10 cellular contexts compared by ENCODE assay signal in genomic region chr11:59557940-59558643, GRCh38. TPM values are rescaled to one million over a fixed set of nuclear protein-coding genes. Genes with fewer than 3 reads are reported as not detected.
DNase-seq lines count a peak whose midpoint lies in the region; ATAC-seq and TF ChIP-seq lines count a peak whose summit lies in the region.
"Had no signal": no experiment of that assay in that cellular context is flagged by ENCODE, and none has a peak within 500 bp of the region (broad histone marks: within the 10 kb centered on the region; RNA-seq: fewer than 3 reads in every experiment).

No MANE protein-coding gene starts in this region.

- H3K9me3 ChIP-seq in PC-3 (ENCODE audit: low read length): no peaks in the 10 kb centered on the region

- no peak for DNase-seq in activated CD4-positive, alpha-beta T cell treated with anti-CD3 and anti-CD28 coated beads for 36 hours
- DNase-seq in activated CD4-positive, alpha-beta T cell treated with anti-CD3 and anti-CD28 coated beads, Interleukin-2, amount 50 U/mL, for 48 hours: no peak
- no peak for DNase-seq in PC-3
- DNase-seq in epithelial cell of proximal tubule (ENCODE audit: low read depth): no peak
- no peak for DNase-seq in stimulated activated effector memory CD8-positive, alpha-beta T cell treated with anti-CD3 and anti-CD28 coated beads, Interleukin-12 subunit alpha, Interleukin-12 subunit beta, amount 100 ng/mL, for 72 hours (ENCODE audit: low spot score in 2 of 2)
- no peak for DNase-seq in cortex of kidney (lab: John Stamatoyannopoulos, UW)
- DNase-seq in NCI-H2171 treated with DMSO at 0.1 percent for 48 hours (lab: John Stamatoyannopoulos, UW): no peak

- ATAC-seq in activated CD4-positive, alpha-beta T cell treated with anti-CD3 and anti-CD28 coated beads for 36 hours: no peak
- ATAC-seq in PC-3 (no peak), GM18870 (IDR thresholded peaks at IDR 0.05; ENCODE audit: unreplicated experiment) (no peak)
- ATAC-seq in stimulated activated effector memory CD8-positive, alpha-beta T cell treated with anti-CD3 and anti-CD28 coated beads, Interleukin-12 subunit alpha, Interleukin-12 subunit beta, amount 100 ng/mL, for 72 hours: no peak

- TF ChIP-seq CTCF in PC-3 (conservative IDR thresholded peaks at IDR 0.05; ENCODE audit: low read depth, low read length) (no peak), epithelial cell of proximal tubule (conservative IDR thresholded peaks at IDR 0.05; ENCODE audit: low read depth, low read length) (no peak)

- no peak overlapping the region for H3K27ac ChIP-seq in PC-3 (ENCODE audit: low read length)

- H3K27me3 Mint-ChIP-seq in activated CD4-positive, alpha-beta T cell treated with anti-CD3 and anti-CD28 coated beads for 36 hours: peaks cover 2% of the 10 kb centered on the region

- H3K36me3 Mint-ChIP-seq in activated CD4-positive, alpha-beta T cell treated with anti-CD3 and anti-CD28 coated beads for 36 hours (ENCODE audit: low read depth): peaks cover 5% of the 10 kb centered on the region
- H3K36me3 Mint-ChIP-seq in stimulated activated effector memory CD8-positive, alpha-beta T cell treated with anti-CD3 and anti-CD28 coated beads, Interleukin-12 subunit alpha, Interleukin-12 subunit beta, amount 100 ng/mL, for 72 hours: peaks cover 44% of the 10 kb centered on the region

- H3K4me3 ChIP-seq in PC-3 (ENCODE audit: low read length) (peak overlapping the region; percentile 19; the same call in 1 of the 2 replicates), epithelial cell of proximal tubule (ENCODE audit: low read depth, low read length) (peak overlapping the region; percentile 33)

- no peaks in the 10 kb centered on the region for H3K36me3 ChIP-seq in PC-3 (ENCODE audit: low read depth, low read length)

- H3F3A ChIP-seq in PC-3 (ENCODE audit: low read length, unreplicated experiment): peaks cover 8% of the 10 kb centered on the region

- H3K9me2 ChIP-seq in PC-3 (replicated peaks; ENCODE audit: low read length): no peaks in the 10 kb centered on the region

- H3K79me2 ChIP-seq in PC-3 (ENCODE audit: low read length): no peaks in the 10 kb centered on the region

- peak overlapping the region; percentile 60 for H3K27ac Mint-ChIP-seq in activated CD4-positive, alpha-beta T cell treated with anti-CD3 and anti-CD28 coated beads for 36 hours
- H3K27ac Mint-ChIP-seq in stimulated activated effector memory CD8-positive, alpha-beta T cell treated with anti-CD3 and anti-CD28 coated beads, Interleukin-12 subunit alpha, Interleukin-12 subunit beta, amount 100 ng/mL, for 72 hours: peak overlapping the region; percentile 98

- H3K9me3 Mint-ChIP-seq in activated CD4-positive, alpha-beta T cell treated with anti-CD3 and anti-CD28 coated beads for 36 hours (ENCODE audit: low read depth): peaks cover 3% of the 10 kb centered on the region
- no peaks in the 10 kb centered on the region for H3K9me3 Mint-ChIP-seq in stimulated activated effector memory CD8-positive, alpha-beta T cell treated with anti-CD3 and anti-CD28 coated beads, Interleukin-12 subunit alpha, Interleukin-12 subunit beta, amount 100 ng/mL, for 72 hours

- no peak overlapping the region for H3K9ac ChIP-seq in PC-3 (ENCODE audit: low read length)

- H3K4me3 Mint-ChIP-seq in activated CD4-positive, alpha-beta T cell treated with anti-CD3 and anti-CD28 coated beads for 36 hours: peak overlapping the region; percentile 75
- H3K4me3 Mint-ChIP-seq in stimulated activated effector memory CD8-positive, alpha-beta T cell treated with anti-CD3 and anti-CD28 coated beads, Interleukin-12 subunit alpha, Interleukin-12 subunit beta, amount 100 ng/mL, for 72 hours: peak overlapping the region; percentile 77

- no peaks in the 10 kb centered on the region; the same call in 1 of the 2 replicates for H4K20me1 ChIP-seq in PC-3 (ENCODE audit: low read length)

- POLR2A ChIA-PET in activated CD4-positive, alpha-beta T cell treated with anti-CD3 and anti-CD28 coated beads for 36 hours (lab: Charles Lee): interaction anchor here (1.2 kb wide), 1 partner anchor 58 kb away, joined by 5 read pairs; the partner anchor contains the start of gene OSBP
- POLR2A ChIA-PET in PC-3 (lab: Charles Lee; ENCODE audit: unreplicated experiment): no interaction called here

- CTCF ChIA-PET in activated CD4-positive, alpha-beta T cell treated with anti-CD3 and anti-CD28 coated beads for 36 hours (lab: Charles Lee): interaction anchor here (0.6 to 5.4 kb wide), 8 partner anchors 8 to 1954 kb away, joined by 3 to 26 read pairs (median 4); no protein-coding TSS in a partner anchor
- CTCF ChIA-PET in PC-3 (lab: Charles Lee): no interaction called here

- no TSS peak for BruUV-seq in PC-3 (replicated peaks; lab: Mats Ljungman, UMichigan)

- H3K4me1 Mint-ChIP-seq in activated CD4-positive, alpha-beta T cell treated with anti-CD3 and anti-CD28 coated beads for 36 hours: peaks cover 47% of the 10 kb centered on the region
- H3K4me1 Mint-ChIP-seq in stimulated activated effector memory CD8-positive, alpha-beta T cell treated with anti-CD3 and anti-CD28 coated beads, Interleukin-12 subunit alpha, Interleukin-12 subunit beta, amount 100 ng/mL, for 72 hours: peaks cover 56% of the 10 kb centered on the region

- H3K27me3 ChIP-seq in PC-3 (ENCODE audit: low read length): no peaks in the 10 kb centered on the region

- 0 out of 2 replicates have a peak overlapping the region, but pooled peaks have one; percentile 9 for H3K4me2 ChIP-seq in PC-3 (ENCODE audit: low read length)

- peaks cover 6% of the 10 kb centered on the region; the same call in 1 of the 2 replicates for H3K4me1 ChIP-seq in PC-3 (ENCODE audit: insufficient read depth, low read length)

- H2AFZ ChIP-seq in PC-3 (ENCODE audit: low read length): no peak overlapping the region

- intact Hi-C loops in activated CD4-positive, alpha-beta T cell treated with anti-CD3 and anti-CD28 coated beads for 36 hours (cut with DNase I, micrococcal nuclease): loop anchor here (5.0 to 10.0 kb wide), 2 partner anchors 254 to 1893 kb away; partner anchors contain the start of genes MRPL16 (in 1 of the 2) and ZDHHC5 (in 1 of the 2)
- intact Hi-C loops in PC-3 (cut with micrococcal nuclease): loop anchor here (10.0 kb wide), 2 partner anchors 197 to 413 kb away; partner anchors contain the start of genes FAM111A and STX3

RNA-seq across cellular contexts. Expression of gene OR4D9, which starts 46.8 kb away (rescaled TPM):
- not detected for total RNA-seq in activated CD4-positive, alpha-beta T cell treated with anti-CD3 and anti-CD28 coated beads for 36 hours
- total RNA-seq in PC-3 (2014; rRNA removed): not detected in 2 replicates
- total RNA-seq in epithelial cell of proximal tubule: not detected in 2 replicates
- total RNA-seq: NCI-H460, posterior vena cava had no signal

RNA-seq across cellular contexts. Expression of gene OR4D11, which starts 54.7 kb away (rescaled TPM):
- total RNA-seq in activated CD4-positive, alpha-beta T cell treated with anti-CD3 and anti-CD28 coated beads for 36 hours: not detected
- total RNA-seq in PC-3 (2014; rRNA removed): not detected in 2 replicates
- not detected in 2 replicates for total RNA-seq in epithelial cell of proximal tubule
- total RNA-seq: NCI-H460, posterior vena cava had no signal

RNA-seq across cellular contexts. Expression of gene OSBP, which starts 57.5 kb away (rescaled TPM):
- 10 to 100 TPM; 37.9 to 44.2 TPM for total RNA-seq in activated CD4-positive, alpha-beta T cell treated with anti-CD3 and anti-CD28 coated beads for 36 hours
- total RNA-seq in PC-3 (2014; rRNA removed) (36.3 and 59.4 TPM in 2 replicates), epithelial cell of proximal tubule (12.3 and 15.1 TPM in 2 replicates)
